In genomic region chr12:50246873-50247612, GRCh38 we compare ENCODE assay signal across 8 cellular contexts. TPM values are rescaled to one million over a fixed set of nuclear protein-coding genes. Genes with fewer than 3 reads are reported as not detected.
DNase-seq lines count a peak whose midpoint lies in the region; ATAC-seq and TF ChIP-seq lines count a peak whose summit lies in the region.

No MANE protein-coding gene starts in this region.

- peak overlapping the region; percentile 8 for H3K9ac ChIP-seq in mucosa of stomach (ENCODE audit: low read length)

- peak; percentile 88 for DNase-seq in AG08396 (ENCODE audit: low spot score)
- peak; percentile 24 to 89 (median 80) for DNase-seq in Peyer's patch
- DNase-seq in choroid plexus epithelial cell (ENCODE audit: low read depth): peak; percentile 91
- peak; percentile 72 to 88 for DNase-seq in uterus
- DNase-seq in NCI-H2171 treated with DMSO at 0.1 percent for 48 hours (lab: John Stamatoyannopoulos, UW): no peak

- H3K27me3 ChIP-seq in Peyer's patch (no peaks in the 10 kb centered on the region), mucosa of stomach (ENCODE audit: control insufficient read depth, insufficient read depth, low read length) (no peaks in the 10 kb centered on the region), uterus (no peaks in the 10 kb centered on the region)

- ATAC-seq in GM21447 (IDR thresholded peaks at IDR 0.05; ENCODE audit: unreplicated experiment) (peak; percentile 77), HG03139 (IDR thresholded peaks at IDR 0.05; ENCODE audit: unreplicated experiment) (no peak)

- peak overlapping the region; percentile 25 to 75 (median 68) for H3K27ac ChIP-seq in Peyer's patch
- peak overlapping the region; percentile 58 to 79 for H3K27ac ChIP-seq in uterus

- TF ChIP-seq POLR2A in Peyer's patch (IDR thresholded peaks at IDR 0.05): no peak
- no peak for TF ChIP-seq POLR2A in uterus (IDR thresholded peaks at IDR 0.05)

- H3K9me3 ChIP-seq in Peyer's patch: no peaks in the 10 kb centered on the region
- no peaks in the 10 kb centered on the region for H3K9me3 ChIP-seq in mucosa of stomach (ENCODE audit: control insufficient read depth, low read length)
- H3K9me3 ChIP-seq in uterus: no peaks in the 10 kb centered on the region

- intact Hi-C loops in uterus (cut with DNase I; ENCODE audit: low total_unique reads): no loop called here

- H3K4me3 ChIP-seq in Peyer's patch (no peak overlapping the region), choroid plexus epithelial cell (ENCODE audit: low read depth, low read length) (no peak overlapping the region), mucosa of stomach (ENCODE audit: low read length) (no peak overlapping the region), uterus (no peak overlapping the region)

- H3K4me1 ChIP-seq in Peyer's patch (peaks cover 0 to 72% (median 3%) of the 10 kb centered on the region in 4 donors), mucosa of stomach (ENCODE audit: control insufficient read depth, insufficient read depth, low read length) (peaks cover 68% of the 10 kb centered on the region), uterus (peaks cover 0 to 6% of the 10 kb centered on the region in 2 donors)

- H3K36me3 ChIP-seq in Peyer's patch: peaks cover 0 to 18% (median 0%) of the 10 kb centered on the region in 3 donors
- no peaks in the 10 kb centered on the region for H3K36me3 ChIP-seq in mucosa of stomach (ENCODE audit: control insufficient read depth, insufficient read depth, low read length)
- no peaks in the 10 kb centered on the region for H3K36me3 ChIP-seq in uterus

- TF ChIP-seq CTCF in Peyer's patch (IDR thresholded peaks at IDR 0.05) (no peak), choroid plexus epithelial cell (conservative IDR thresholded peaks at IDR 0.05; ENCODE audit: low read depth, low read length) (no peak), uterus (IDR thresholded peaks at IDR 0.05) (no peak)

RNA-seq across cellular contexts. Expression of gene LIMA1, which starts 36.3 kb away (rescaled TPM):
- total RNA-seq in Peyer's patch: 100 to 1,000 TPM; 253 to 280 (median 274) TPM
- total RNA-seq in uterus: 100 to 1,000 TPM in 2 of 4 donors, 10 to 100 TPM in 2; 85.0 to 140 (median 116) TPM
